ENCODE assay signal across 1 cellular context in genomic region chr7:1709900-1710299, GRCh38.
TF ChIP-seq lines count a peak whose summit lies in the region.

No MANE protein-coding gene starts in this region.

TF ChIP-seq in SK-N-SH, 30 proteins besides CTCF, POLR2A, EP300 and RAD21 (continued from another document):
- TF ChIP-seq, protein P1, sequence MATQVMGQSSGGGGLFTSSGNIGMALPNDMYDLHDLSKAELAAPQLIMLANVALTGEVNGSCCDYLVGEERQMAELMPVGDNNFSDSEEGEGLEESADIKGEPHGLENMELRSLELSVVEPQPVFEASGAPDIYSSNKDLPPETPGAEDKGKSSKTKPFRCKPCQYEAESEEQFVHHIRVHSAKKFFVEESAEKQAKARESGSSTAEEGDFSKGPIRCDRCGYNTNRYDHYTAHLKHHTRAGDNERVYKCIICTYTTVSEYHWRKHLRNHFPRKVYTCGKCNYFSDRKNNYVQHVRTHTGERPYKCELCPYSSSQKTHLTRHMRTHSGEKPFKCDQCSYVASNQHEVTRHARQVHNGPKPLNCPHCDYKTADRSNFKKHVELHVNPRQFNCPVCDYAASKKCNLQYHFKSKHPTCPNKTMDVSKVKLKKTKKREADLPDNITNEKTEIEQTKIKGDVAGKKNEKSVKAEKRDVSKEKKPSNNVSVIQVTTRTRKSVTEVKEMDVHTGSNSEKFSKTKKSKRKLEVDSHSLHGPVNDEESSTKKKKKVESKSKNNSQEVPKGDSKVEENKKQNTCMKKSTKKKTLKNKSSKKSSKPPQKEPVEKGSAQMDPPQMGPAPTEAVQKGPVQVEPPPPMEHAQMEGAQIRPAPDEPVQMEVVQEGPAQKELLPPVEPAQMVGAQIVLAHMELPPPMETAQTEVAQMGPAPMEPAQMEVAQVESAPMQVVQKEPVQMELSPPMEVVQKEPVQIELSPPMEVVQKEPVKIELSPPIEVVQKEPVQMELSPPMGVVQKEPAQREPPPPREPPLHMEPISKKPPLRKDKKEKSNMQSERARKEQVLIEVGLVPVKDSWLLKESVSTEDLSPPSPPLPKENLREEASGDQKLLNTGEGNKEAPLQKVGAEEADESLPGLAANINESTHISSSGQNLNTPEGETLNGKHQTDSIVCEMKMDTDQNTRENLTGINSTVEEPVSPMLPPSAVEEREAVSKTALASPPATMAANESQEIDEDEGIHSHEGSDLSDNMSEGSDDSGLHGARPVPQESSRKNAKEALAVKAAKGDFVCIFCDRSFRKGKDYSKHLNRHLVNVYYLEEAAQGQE (IDR thresholded peaks at IDR 0.05; ENCODE audit: low read depth, low read length): no peak
- TF ChIP-seq NFIC (IDR thresholded peaks at IDR 0.05; ENCODE audit: borderline replicate concordance): no peak
- TF ChIP-seq GATA2 (CRISPR knock-in tag; IDR thresholded peaks at IDR 0.05): no peak
